In genomic region chr17:75897076-75898019, GRCh38 we compare ENCODE assay signal across 8 cellular contexts. TPM values are rescaled to one million over a fixed set of nuclear protein-coding genes. Genes with fewer than 3 reads are reported as not detected.
DNase-seq lines count a peak whose midpoint lies in the region; ATAC-seq and TF ChIP-seq lines count a peak whose summit lies in the region.

No MANE protein-coding gene starts in this region.

- H3K36me3 ChIP-seq in gastroesophageal sphincter (peaks cover 0 to 54% of the 10 kb centered on the region in 2 donors), skeletal muscle satellite cell (ENCODE audit: insufficient read depth, low read length) (peaks cover 47% of the 10 kb centered on the region)

- H3K27ac Mint-ChIP-seq in T-helper 1 cell treated with Interleukin-12 subunit alpha and Interleukin-12 subunit beta and Interleukin-4 antibody, amounts not matched to agents 30 μg/mL and 1 μg/mL, for 36 hours: peak overlapping the region; percentile 76

- peak overlapping the region; percentile 50 to 82 for H3K4me3 ChIP-seq in gastroesophageal sphincter
- peak overlapping the region; percentile 99 for H3K4me3 ChIP-seq in skeletal muscle satellite cell (ENCODE audit: low read length)

- WGBS in gastroesophageal sphincter (ENCODE audit: low coverage in 1 of 2), 2 donors: 19% methylated on average over 15 of the region's 45 CpGs; no CpG with 5 or more reads in 1 of the 2 donors

- ATAC-seq in GM21786 (IDR thresholded peaks at IDR 0.05; ENCODE audit: unreplicated experiment) (peak; percentile 8), gastroesophageal sphincter (no peak), omental fat pad (ENCODE audit: low FRiP score) (no peak), GM21825 (IDR thresholded peaks at IDR 0.05; ENCODE audit: unreplicated experiment) (no peak)

- peak overlapping the region; percentile 56 for H3K4me3 Mint-ChIP-seq in T-helper 1 cell treated with Interleukin-12 subunit alpha and Interleukin-12 subunit beta and Interleukin-4 antibody, amounts not matched to agents 30 μg/mL and 1 μg/mL, for 36 hours

- TF ChIP-seq CTCF in gastroesophageal sphincter (IDR thresholded peaks at IDR 0.05) (no peak), omental fat pad (IDR thresholded peaks at IDR 0.05) (no peak)

- H3K4me1 ChIP-seq in gastroesophageal sphincter (peaks cover 0 to 50% (median 23%) of the 10 kb centered on the region in 3 donors), skeletal muscle satellite cell (ENCODE audit: control insufficient read depth, insufficient read depth, low read length) (peaks cover 21% of the 10 kb centered on the region)

- H3K27me3 ChIP-seq in gastroesophageal sphincter (no peaks in the 10 kb centered on the region), skeletal muscle satellite cell (ENCODE audit: control insufficient read depth, insufficient read depth, low read length) (no peaks in the 10 kb centered on the region)

- no peaks in the 10 kb centered on the region for H3K27me3 Mint-ChIP-seq in T-helper 1 cell treated with Interleukin-12 subunit alpha and Interleukin-12 subunit beta and Interleukin-4 antibody, amounts not matched to agents 30 μg/mL and 1 μg/mL, for 36 hours (ENCODE audit: low read depth)

- no peaks in the 10 kb centered on the region for H3K9me3 ChIP-seq in gastroesophageal sphincter
- H3K9me3 ChIP-seq in skeletal muscle satellite cell (replicated peaks; ENCODE audit: low read length): no peaks in the 10 kb centered on the region

- peak overlapping the region; percentile 78 to 96 (median 95) for H3K27ac ChIP-seq in gastroesophageal sphincter

- no peak for TF ChIP-seq POLR2A in gastroesophageal sphincter (IDR thresholded peaks at IDR 0.05)

- no peak for TF ChIP-seq EP300 in gastroesophageal sphincter (IDR thresholded peaks at IDR 0.05)

- H3K36me3 Mint-ChIP-seq in T-helper 1 cell treated with Interleukin-12 subunit alpha and Interleukin-12 subunit beta and Interleukin-4 antibody, amounts not matched to agents 30 μg/mL and 1 μg/mL, for 36 hours (ENCODE audit: low read depth): peaks cover 12% of the 10 kb centered on the region

- no peak for DNase-seq in NCI-H1092 treated with DMSO at 0.1 percent for 48 hours (lab: John Stamatoyannopoulos, UW)
- DNase-seq in omental fat pad (ENCODE audit: low spot score): no peak
- no peak for DNase-seq in NCI-H1048 (lab: John Stamatoyannopoulos, UW)

- peak overlapping the region; percentile 78 for H3K4me2 ChIP-seq in skeletal muscle satellite cell (ENCODE audit: low read length)

- peaks cover 25% of the 10 kb centered on the region for H3K4me1 Mint-ChIP-seq in T-helper 1 cell treated with Interleukin-12 subunit alpha and Interleukin-12 subunit beta and Interleukin-4 antibody, amounts not matched to agents 30 μg/mL and 1 μg/mL, for 36 hours (ENCODE audit: low read depth)

- H3K9me3 Mint-ChIP-seq in T-helper 1 cell treated with Interleukin-12 subunit alpha and Interleukin-12 subunit beta and Interleukin-4 antibody, amounts not matched to agents 30 μg/mL and 1 μg/mL, for 36 hours: no peaks in the 10 kb centered on the region

- peak overlapping the region; percentile 95 for H3K9ac ChIP-seq in skeletal muscle satellite cell (ENCODE audit: low read depth, low read length)

RNA-seq across cellular contexts. Expression of gene TRIM65, which starts 0.6 kb away (rescaled TPM):
- total RNA-seq in gastroesophageal sphincter (10 to 100 TPM; 18.7 to 34.4 (median 31.2) TPM), omental fat pad (10 to 100 TPM; 10.0 to 37.4 (median 16.2) TPM)
- 14.2 and 16.0 TPM in 2 replicates for total RNA-seq in skeletal muscle satellite cell (2012; rRNA removed)

RNA-seq across cellular contexts. Expression of gene MRPL38, which starts 7.3 kb away (rescaled TPM):
- 10 to 100 TPM; 18.4 to 69.6 (median 44.3) TPM for total RNA-seq in gastroesophageal sphincter
- total RNA-seq in skeletal muscle satellite cell (2012; rRNA removed): 31.2 and 41.1 TPM in 2 replicates
- total RNA-seq in omental fat pad: 10 to 100 TPM; 24.9 to 46.0 (median 35.6) TPM

RNA-seq across cellular contexts. Expression of gene TRIM47, which starts 19.0 kb away (rescaled TPM):
- total RNA-seq in gastroesophageal sphincter: 100 to 1,000 TPM in 1 of 4 donors, 10 to 100 TPM in 3; 21.0 to 146 (median 40.8) TPM
- total RNA-seq in skeletal muscle satellite cell (2012; rRNA removed): 22.9 and 26.4 TPM in 2 replicates
- total RNA-seq in omental fat pad: 10 to 100 TPM; 18.5 to 53.8 (median 29.6) TPM

RNA-seq across cellular contexts. Expression of gene WBP2, which starts 42.2 kb away (rescaled TPM):
- 10 to 100 TPM; 50.0 to 83.9 (median 57.6) TPM for total RNA-seq in gastroesophageal sphincter
- total RNA-seq in skeletal muscle satellite cell (2012; rRNA removed): 15.1 and 18.5 TPM in 2 replicates
- total RNA-seq in omental fat pad: 10 to 100 TPM; 43.1 to 72.3 (median 50.2) TPM

RNA-seq across cellular contexts. Expression of gene FBF1, which starts 43.5 kb away (rescaled TPM):
- total RNA-seq in gastroesophageal sphincter: 10 to 100 TPM in 1 of 4 donors, 1 to 10 TPM in 3; 4.6 to 20.2 (median 7.7) TPM
- total RNA-seq in skeletal muscle satellite cell (2012; rRNA removed): 8.7 and 10.6 TPM in 2 replicates
- 1 to 10 TPM; 4.7 to 8.8 (median 7.0) TPM for total RNA-seq in omental fat pad
